ENCODE assay signal across 1 cellular context in genomic region chr3:56957520-56957919, GRCh38.
TF ChIP-seq lines count a peak whose summit lies in the region.

No MANE protein-coding gene starts in this region.

TF ChIP-seq in WTC11, 78 proteins besides CTCF, POLR2A, EP300 and RAD21 (continued from another document):
- no peak for TF ChIP-seq ZNF281 (CRISPR knock-in tag; IDR thresholded peaks at IDR 0.05)
TF ChIP-seq in WTC11: peak in this region for 0.
